In the genomic region with DNA sequence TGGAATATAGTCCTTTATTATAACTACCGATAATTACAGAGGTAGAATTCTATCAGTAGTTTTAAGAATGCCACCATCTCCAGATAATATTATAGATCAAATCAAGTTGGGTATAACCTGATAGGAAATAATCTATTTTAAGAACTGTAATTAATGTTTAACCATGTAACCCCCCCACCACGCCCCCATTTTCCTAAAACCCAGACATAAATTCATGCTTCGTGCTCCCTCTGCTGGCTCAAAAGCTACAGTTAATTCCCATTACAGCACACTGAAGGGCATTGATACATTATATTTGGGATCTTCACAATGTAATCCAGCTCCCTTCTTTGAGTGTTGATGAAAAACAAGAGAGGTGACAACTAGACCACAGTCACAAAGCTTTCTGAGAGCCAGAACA, we compare ENCODE assay signal across 1 cellular context.
TF ChIP-seq lines count a peak whose summit lies in the region.

No MANE protein-coding gene starts in this region.

TF ChIP-seq in HEK293, 187 proteins besides CTCF, POLR2A, EP300 and RAD21 (continued from another document):
- TF ChIP-seq MZF1 (tag by site-specific recombination; IDR thresholded peaks at IDR 0.05; ENCODE audit: borderline replicate concordance) (no peak), ZNF169 (tag by site-specific recombination; IDR thresholded peaks at IDR 0.05) (no peak), ZFHX2 (tag by site-specific recombination; conservative IDR thresholded peaks at IDR 0.05) (0 out of 2 replicates have a peak, but pooled peaks have one; percentile 5), ZFP69B (tag by site-specific recombination; IDR thresholded peaks at IDR 0.05) (no peak), ZNF558 (tag by site-specific recombination; IDR thresholded peaks at IDR 0.05) (peak; percentile 22; the same call in 1 of the 2 replicates), SP2 (tag by site-specific recombination; IDR thresholded peaks at IDR 0.05) (no peak), ZNF660 (tag by site-specific recombination; IDR thresholded peaks at IDR 0.05) (no peak), ZNF76 (tag by site-specific recombination; IDR thresholded peaks at IDR 0.05; ENCODE audit: borderline replicate concordance, low read depth) (no peak), EGR2 (tag by site-specific recombination; IDR thresholded peaks at IDR 0.05; ENCODE audit: low read depth) (no peak), ZNF112 (tag by site-specific recombination; IDR thresholded peaks at IDR 0.05) (no peak), ZNF560 (tag by site-specific recombination; IDR thresholded peaks at IDR 0.05; ENCODE audit: borderline replicate concordance) (no peak), ZSCAN23 (tag by site-specific recombination; IDR thresholded peaks at IDR 0.05) (no peak), KLF1 (tag by site-specific recombination; IDR thresholded peaks at IDR 0.05) (no peak), SETDB1 (IDR thresholded peaks at IDR 0.05; ENCODE audit: insufficient read length, low read length) (no peak), KLF10 (tag by site-specific recombination; IDR thresholded peaks at IDR 0.05) (no peak), ZNF239 (tag by site-specific recombination; IDR thresholded peaks at IDR 0.05) (no peak)
- TF ChIP-seq, protein P1, sequence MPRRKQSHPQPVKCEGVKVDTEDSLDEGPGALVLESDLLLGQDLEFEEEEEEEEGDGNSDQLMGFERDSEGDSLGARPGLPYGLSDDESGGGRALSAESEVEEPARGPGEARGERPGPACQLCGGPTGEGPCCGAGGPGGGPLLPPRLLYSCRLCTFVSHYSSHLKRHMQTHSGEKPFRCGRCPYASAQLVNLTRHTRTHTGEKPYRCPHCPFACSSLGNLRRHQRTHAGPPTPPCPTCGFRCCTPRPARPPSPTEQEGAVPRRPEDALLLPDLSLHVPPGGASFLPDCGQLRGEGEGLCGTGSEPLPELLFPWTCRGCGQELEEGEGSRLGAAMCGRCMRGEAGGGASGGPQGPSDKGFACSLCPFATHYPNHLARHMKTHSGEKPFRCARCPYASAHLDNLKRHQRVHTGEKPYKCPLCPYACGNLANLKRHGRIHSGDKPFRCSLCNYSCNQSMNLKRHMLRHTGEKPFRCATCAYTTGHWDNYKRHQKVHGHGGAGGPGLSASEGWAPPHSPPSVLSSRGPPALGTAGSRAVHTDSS (tag by site-specific recombination; IDR thresholded peaks at IDR 0.05), result no peak
- TF ChIP-seq, protein P2, sequence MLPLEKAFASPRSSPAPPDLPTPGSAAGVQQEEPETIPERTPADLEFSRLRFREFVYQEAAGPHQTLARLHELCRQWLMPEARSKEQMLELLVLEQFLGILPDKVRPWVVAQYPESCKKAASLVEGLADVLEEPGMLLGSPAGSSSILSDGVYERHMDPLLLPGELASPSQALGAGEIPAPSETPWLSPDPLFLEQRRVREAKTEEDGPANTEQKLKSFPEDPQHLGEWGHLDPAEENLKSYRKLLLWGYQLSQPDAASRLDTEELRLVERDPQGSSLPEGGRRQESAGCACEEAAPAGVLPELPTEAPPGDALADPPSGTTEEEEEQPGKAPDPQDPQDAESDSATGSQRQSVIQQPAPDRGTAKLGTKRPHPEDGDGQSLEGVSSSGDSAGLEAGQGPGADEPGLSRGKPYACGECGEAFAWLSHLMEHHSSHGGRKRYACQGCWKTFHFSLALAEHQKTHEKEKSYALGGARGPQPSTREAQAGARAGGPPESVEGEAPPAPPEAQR (tag by site-specific recombination; IDR thresholded peaks at IDR 0.05), result no peak
- TF ChIP-seq, protein P3, sequence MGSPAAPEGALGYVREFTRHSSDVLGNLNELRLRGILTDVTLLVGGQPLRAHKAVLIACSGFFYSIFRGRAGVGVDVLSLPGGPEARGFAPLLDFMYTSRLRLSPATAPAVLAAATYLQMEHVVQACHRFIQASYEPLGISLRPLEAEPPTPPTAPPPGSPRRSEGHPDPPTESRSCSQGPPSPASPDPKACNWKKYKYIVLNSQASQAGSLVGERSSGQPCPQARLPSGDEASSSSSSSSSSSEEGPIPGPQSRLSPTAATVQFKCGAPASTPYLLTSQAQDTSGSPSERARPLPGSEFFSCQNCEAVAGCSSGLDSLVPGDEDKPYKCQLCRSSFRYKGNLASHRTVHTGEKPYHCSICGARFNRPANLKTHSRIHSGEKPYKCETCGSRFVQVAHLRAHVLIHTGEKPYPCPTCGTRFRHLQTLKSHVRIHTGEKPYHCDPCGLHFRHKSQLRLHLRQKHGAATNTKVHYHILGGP (tag by site-specific recombination; IDR thresholded peaks at IDR 0.05), result no peak
- TF ChIP-seq, protein P4, sequence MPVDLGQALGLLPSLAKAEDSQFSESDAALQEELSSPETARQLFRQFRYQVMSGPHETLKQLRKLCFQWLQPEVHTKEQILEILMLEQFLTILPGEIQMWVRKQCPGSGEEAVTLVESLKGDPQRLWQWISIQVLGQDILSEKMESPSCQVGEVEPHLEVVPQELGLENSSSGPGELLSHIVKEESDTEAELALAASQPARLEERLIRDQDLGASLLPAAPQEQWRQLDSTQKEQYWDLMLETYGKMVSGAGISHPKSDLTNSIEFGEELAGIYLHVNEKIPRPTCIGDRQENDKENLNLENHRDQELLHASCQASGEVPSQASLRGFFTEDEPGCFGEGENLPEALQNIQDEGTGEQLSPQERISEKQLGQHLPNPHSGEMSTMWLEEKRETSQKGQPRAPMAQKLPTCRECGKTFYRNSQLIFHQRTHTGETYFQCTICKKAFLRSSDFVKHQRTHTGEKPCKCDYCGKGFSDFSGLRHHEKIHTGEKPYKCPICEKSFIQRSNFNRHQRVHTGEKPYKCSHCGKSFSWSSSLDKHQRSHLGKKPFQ (tag by site-specific recombination; IDR thresholded peaks at IDR 0.05), result no peak
- TF ChIP-seq, protein P5, sequence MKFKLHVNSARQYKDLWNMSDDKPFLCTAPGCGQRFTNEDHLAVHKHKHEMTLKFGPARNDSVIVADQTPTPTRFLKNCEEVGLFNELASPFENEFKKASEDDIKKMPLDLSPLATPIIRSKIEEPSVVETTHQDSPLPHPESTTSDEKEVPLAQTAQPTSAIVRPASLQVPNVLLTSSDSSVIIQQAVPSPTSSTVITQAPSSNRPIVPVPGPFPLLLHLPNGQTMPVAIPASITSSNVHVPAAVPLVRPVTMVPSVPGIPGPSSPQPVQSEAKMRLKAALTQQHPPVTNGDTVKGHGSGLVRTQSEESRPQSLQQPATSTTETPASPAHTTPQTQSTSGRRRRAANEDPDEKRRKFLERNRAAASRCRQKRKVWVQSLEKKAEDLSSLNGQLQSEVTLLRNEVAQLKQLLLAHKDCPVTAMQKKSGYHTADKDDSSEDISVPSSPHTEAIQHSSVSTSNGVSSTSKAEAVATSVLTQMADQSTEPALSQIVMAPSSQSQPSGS (tag by site-specific recombination; IDR thresholded peaks at IDR 0.05; ENCODE audit: low read depth), result no peak
- TF ChIP-seq, protein P6, sequence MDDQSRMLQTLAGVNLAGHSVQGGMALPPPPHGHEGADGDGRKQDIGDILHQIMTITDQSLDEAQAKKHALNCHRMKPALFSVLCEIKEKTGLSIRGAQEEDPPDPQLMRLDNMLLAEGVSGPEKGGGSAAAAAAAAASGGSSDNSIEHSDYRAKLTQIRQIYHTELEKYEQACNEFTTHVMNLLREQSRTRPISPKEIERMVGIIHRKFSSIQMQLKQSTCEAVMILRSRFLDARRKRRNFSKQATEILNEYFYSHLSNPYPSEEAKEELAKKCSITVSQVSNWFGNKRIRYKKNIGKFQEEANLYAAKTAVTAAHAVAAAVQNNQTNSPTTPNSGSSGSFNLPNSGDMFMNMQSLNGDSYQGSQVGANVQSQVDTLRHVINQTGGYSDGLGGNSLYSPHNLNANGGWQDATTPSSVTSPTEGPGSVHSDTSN (CRISPR knock-in tag; IDR thresholded peaks at IDR 0.05), result no peak
- TF ChIP-seq, protein P7, sequence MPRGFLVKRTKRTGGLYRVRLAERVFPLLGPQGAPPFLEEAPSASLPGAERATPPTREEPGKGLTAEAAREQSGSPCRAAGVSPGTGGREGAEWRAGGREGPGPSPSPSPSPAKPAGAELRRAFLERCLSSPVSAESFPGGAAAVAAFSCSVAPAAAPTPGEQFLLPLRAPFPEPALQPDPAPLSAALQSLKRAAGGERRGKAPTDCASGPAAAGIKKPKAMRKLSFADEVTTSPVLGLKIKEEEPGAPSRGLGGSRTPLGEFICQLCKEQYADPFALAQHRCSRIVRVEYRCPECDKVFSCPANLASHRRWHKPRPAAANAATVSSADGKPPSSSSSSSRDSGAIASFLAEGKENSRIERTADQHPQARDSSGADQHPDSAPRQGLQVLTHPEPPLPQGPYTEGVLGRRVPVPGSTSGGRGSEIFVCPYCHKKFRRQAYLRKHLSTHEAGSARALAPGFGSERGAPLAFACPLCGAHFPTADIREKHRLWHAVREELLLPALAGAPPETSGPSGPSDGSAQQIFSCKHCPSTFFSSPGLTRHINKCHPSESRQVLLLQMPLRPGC (tag by site-specific recombination; IDR thresholded peaks at IDR 0.05), result no peak
- TF ChIP-seq, protein P8, sequence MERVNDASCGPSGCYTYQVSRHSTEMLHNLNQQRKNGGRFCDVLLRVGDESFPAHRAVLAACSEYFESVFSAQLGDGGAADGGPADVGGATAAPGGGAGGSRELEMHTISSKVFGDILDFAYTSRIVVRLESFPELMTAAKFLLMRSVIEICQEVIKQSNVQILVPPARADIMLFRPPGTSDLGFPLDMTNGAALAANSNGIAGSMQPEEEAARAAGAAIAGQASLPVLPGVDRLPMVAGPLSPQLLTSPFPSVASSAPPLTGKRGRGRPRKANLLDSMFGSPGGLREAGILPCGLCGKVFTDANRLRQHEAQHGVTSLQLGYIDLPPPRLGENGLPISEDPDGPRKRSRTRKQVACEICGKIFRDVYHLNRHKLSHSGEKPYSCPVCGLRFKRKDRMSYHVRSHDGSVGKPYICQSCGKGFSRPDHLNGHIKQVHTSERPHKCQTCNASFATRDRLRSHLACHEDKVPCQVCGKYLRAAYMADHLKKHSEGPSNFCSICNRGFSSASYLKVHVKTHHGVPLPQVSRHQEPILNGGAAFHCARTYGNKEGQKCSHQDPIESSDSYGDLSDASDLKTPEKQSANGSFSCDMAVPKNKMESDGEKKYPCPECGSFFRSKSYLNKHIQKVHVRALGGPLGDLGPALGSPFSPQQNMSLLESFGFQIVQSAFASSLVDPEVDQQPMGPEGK (tag by site-specific recombination; IDR thresholded peaks at IDR 0.05), result peak; percentile 74
- TF ChIP-seq, protein P9, sequence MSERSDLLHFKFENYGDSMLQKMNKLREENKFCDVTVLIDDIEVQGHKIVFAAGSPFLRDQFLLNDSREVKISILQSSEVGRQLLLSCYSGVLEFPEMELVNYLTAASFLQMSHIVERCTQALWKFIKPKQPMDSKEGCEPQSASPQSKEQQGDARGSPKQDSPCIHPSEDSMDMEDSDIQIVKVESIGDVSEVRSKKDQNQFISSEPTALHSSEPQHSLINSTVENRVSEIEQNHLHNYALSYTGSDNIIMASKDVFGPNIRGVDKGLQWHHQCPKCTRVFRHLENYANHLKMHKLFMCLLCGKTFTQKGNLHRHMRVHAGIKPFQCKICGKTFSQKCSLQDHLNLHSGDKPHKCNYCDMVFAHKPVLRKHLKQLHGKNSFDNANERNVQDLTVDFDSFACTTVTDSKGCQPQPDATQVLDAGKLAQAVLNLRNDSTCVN (tag by site-specific recombination; optimal IDR thresholded peaks at IDR 0.05), result no peak
